ENCODE assay signal across 15 cellular contexts in the genomic region with DNA sequence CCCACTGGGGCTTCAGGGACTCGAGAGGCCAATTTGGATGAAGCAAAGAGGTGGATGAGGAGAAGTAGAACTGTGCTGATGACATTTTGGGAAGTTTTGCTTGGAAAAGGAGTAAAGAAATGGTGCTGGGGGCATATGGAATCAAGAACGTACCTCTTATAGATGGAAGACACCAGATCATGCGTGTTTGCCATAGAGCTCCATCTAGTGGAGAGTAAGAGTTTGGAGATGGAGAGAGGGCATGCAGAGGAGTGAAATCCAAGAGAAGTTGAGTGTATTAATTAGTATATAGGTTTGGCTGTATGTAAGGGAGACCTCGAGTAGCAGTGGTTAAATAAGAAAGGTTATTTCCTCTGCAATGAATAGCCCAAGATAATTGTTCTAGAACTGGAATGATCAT. TPM values are rescaled to one million over a fixed set of nuclear protein-coding genes. Genes with fewer than 3 reads are reported as not detected.
A peak's percentile ranks its signal among the peaks of the same experiment; 100 is the strongest.
DNase-seq lines count a peak whose midpoint lies in the region; ATAC-seq and TF ChIP-seq lines count a peak whose summit lies in the region.
"Had no signal": no experiment of that assay in that cellular context is flagged by ENCODE, and none has a peak within 500 bp of the region (broad histone marks: within the 10 kb centered on the region; RNA-seq: fewer than 3 reads in every experiment).

No MANE protein-coding gene starts in this region.

- TF ChIP-seq POLR2A in body of pancreas (IDR thresholded peaks at IDR 0.05), result no peak
- no peak for TF ChIP-seq POLR2A in uterus (IDR thresholded peaks at IDR 0.05)

- H3K27me3 ChIP-seq in A673 (replicated peaks; ENCODE audit: insufficient read depth, low read depth, low read length, poor library complexity) (no peaks in the 10 kb centered on the region), body of pancreas (no peaks in the 10 kb centered on the region), uterus (no peaks in the 10 kb centered on the region)
- H3K27me3 ChIP-seq in CD4-positive, alpha-beta memory T cell (ENCODE audit: insufficient read depth, low read length), result no peaks in the 10 kb centered on the region
- H3K27me3 ChIP-seq: sigmoid colon, transverse colon had no signal

- H3K36me3 Mint-ChIP-seq in CD4-positive, alpha-beta memory T cell, result no peaks in the 10 kb centered on the region
- H3K36me3 Mint-ChIP-seq: activated naive CD8-positive, alpha-beta T cell had no signal

- peak; percentile 70 for DNase-seq in A673 (ENCODE audit: low spot score)
- DNase-seq in HuH-7 (ENCODE audit: low spot score), result peak; percentile 10
- DNase-seq in body of pancreas, result no peak
- DNase-seq in left lobe of liver (ENCODE audit: low spot score), result no peak
- no peak for DNase-seq in NCI-H226
- no peak for DNase-seq in uterus
- no peak for DNase-seq in CD4-positive, alpha-beta memory T cell
- DNase-seq: C1 segment of cervical spinal cord, GM23248, NCI-H774, sigmoid colon, T-helper 1 cell, transverse colon had no signal

- ATAC-seq in body of pancreas (no peak), left lobe of liver (peak; percentile 72), GM21529 (IDR thresholded peaks at IDR 0.05; ENCODE audit: unreplicated experiment) (no peak)

- CTCF ChIA-PET in A673 (lab: Charles Lee), result interaction anchor here (0.6 to 1.4 kb wide), 6 partner anchors 8 to 446 kb away, joined by 3 to 4 read pairs (median 3); no protein-coding TSS in a partner anchor
- CTCF ChIA-PET in CD4-positive, alpha-beta memory T cell (lab: Charles Lee; ENCODE audit: partially characterized antibody), result interaction anchor here (1.2 kb wide), 1 partner anchor 12 kb away, joined by 3 read pairs; no protein-coding TSS in a partner anchor

- H3K9me3 Mint-ChIP-seq in CD4-positive, alpha-beta memory T cell, result peaks cover 0 to 6% (median 4%) of the 10 kb centered on the region in 8 donors

- H3K4me1 ChIP-seq in A673 (ENCODE audit: insufficient read depth, low read length, poor library complexity, severe bottlenecking) (no peaks in the 10 kb centered on the region), body of pancreas (no peaks in the 10 kb centered on the region), uterus (no peaks in the 10 kb centered on the region)
- no peaks in the 10 kb centered on the region for H3K4me1 ChIP-seq in CD4-positive, alpha-beta memory T cell (ENCODE audit: insufficient read depth, low read length)
- H3K4me1 ChIP-seq: sigmoid colon, transverse colon had no signal

- H3K27ac Mint-ChIP-seq in CD4-positive, alpha-beta memory T cell, result no peak overlapping the region
- H3K27ac Mint-ChIP-seq: activated naive CD8-positive, alpha-beta T cell had no signal

- intact Hi-C loops in A673 (cut with micrococcal nuclease; ENCODE audit: unreplicated experiment), result loop anchor here (5.0 kb wide), 1 partner anchor 420 kb away; no protein-coding TSS in a partner anchor
- intact Hi-C loops in body of pancreas (cut with DNase I), result no loop called here
- intact Hi-C loops in uterus (cut with DNase I; ENCODE audit: low total_unique reads), result no loop called here
- intact Hi-C loops in CD4-positive, alpha-beta memory T cell (cut with micrococcal nuclease), result no loop called here

- TF ChIP-seq CTCF in A673 (conservative IDR thresholded peaks at IDR 0.05; ENCODE audit: low read depth, low read length), result peak; percentile 80
- peak in 4 of 7 experiments; percentile 33 to 55 (median 49) for TF ChIP-seq CTCF in body of pancreas (IDR thresholded peaks at IDR 0.05)
- TF ChIP-seq CTCF in uterus (IDR thresholded peaks at IDR 0.05), result no peak

- H3K4me3 ChIP-seq in A673 (ENCODE audit: low read depth, low read length, poor library complexity, severe bottlenecking) (no peak overlapping the region), body of pancreas (no peak overlapping the region), uterus (no peak overlapping the region)
- no peak overlapping the region for H3K4me3 ChIP-seq in CD4-positive, alpha-beta memory T cell (ENCODE audit: low read length in 2 of 2)
- H3K4me3 ChIP-seq: GM23248, sigmoid colon, transverse colon had no signal

- no peak overlapping the region for H3K27ac ChIP-seq in A673 (ENCODE audit: low read depth, low read length, poor library complexity, severe bottlenecking)
- H3K27ac ChIP-seq in body of pancreas, result no peak overlapping the region
- H3K27ac ChIP-seq in uterus, result no peak overlapping the region
- no peak overlapping the region for H3K27ac ChIP-seq in CD4-positive, alpha-beta memory T cell (ENCODE audit: low read depth, low read length)
- H3K27ac ChIP-seq: GM23248, sigmoid colon, transverse colon had no signal

- WGBS in body of pancreas, 2 donors, result 20 to 63% methylated on average over 4 of the region's 4 CpGs

- H3K4me3 Mint-ChIP-seq in CD4-positive, alpha-beta memory T cell, result no peak overlapping the region
- H3K4me3 Mint-ChIP-seq: activated naive CD8-positive, alpha-beta T cell had no signal

- H3K27me3 Mint-ChIP-seq in CD4-positive, alpha-beta memory T cell, result peaks cover 0 to 1% of the 10 kb centered on the region in 2 donors
- H3K27me3 Mint-ChIP-seq: activated naive CD8-positive, alpha-beta T cell had no signal

- no peaks in the 10 kb centered on the region for H3K4me1 Mint-ChIP-seq in CD4-positive, alpha-beta memory T cell

- POLR2A ChIA-PET in A673 (lab: Charles Lee; ENCODE audit: low non-redundant PET), result no interaction called here
- POLR2A ChIA-PET in CD4-positive, alpha-beta memory T cell (lab: Charles Lee; ENCODE audit: partially characterized antibody), result no interaction called here

- no peaks in the 10 kb centered on the region for H3K9me3 ChIP-seq in A673 (ENCODE audit: low read depth, low read length, poor library complexity, severe bottlenecking)
- H3K9me3 ChIP-seq in body of pancreas, result no peaks in the 10 kb centered on the region
- H3K9me3 ChIP-seq in uterus, result no peaks in the 10 kb centered on the region
- no peaks in the 10 kb centered on the region for H3K9me3 ChIP-seq in CD4-positive, alpha-beta memory T cell (ENCODE audit: control insufficient read depth in 1 of 2, low read length in 2 of 2)
- H3K9me3 ChIP-seq: sigmoid colon, transverse colon had no signal

- H3K36me3 ChIP-seq in A673 (ENCODE audit: insufficient read depth, low read length, poor library complexity, severe bottlenecking), result no peaks in the 10 kb centered on the region
- no peaks in the 10 kb centered on the region for H3K36me3 ChIP-seq in body of pancreas (replicated peaks in 1 of 2; ENCODE audit: insufficient read depth in 1 of 2, low read depth in 2 of 2)
- no peaks in the 10 kb centered on the region for H3K36me3 ChIP-seq in uterus
- H3K36me3 ChIP-seq in CD4-positive, alpha-beta memory T cell (ENCODE audit: insufficient read depth, low read length), result no peaks in the 10 kb centered on the region
- H3K36me3 ChIP-seq: sigmoid colon, transverse colon had no signal

- no TSS peak for BruUV-seq in A673 (replicated peaks; lab: Mats Ljungman, UMichigan)

RNA-seq across cellular contexts. Expression of a gene that starts 56.0 kb away (rescaled TPM):
- total RNA-seq in A673 (2021), result 40.0 and 42.0 TPM in 2 replicates
- under 1 TPM; under 0.01 to 0.52 TPM for total RNA-seq in body of pancreas
- not detected for total RNA-seq in left lobe of liver
- 1 to 10 TPM in 2 of 4 donors, under 1 TPM in 1, not detected in 1; 0.18 to 3.7 (median 2.0) TPM for total RNA-seq in uterus
- not detected for total RNA-seq in CD4-positive, alpha-beta memory T cell
- not detected for polyA plus RNA-seq in CD4-positive, alpha-beta memory T cell
- total RNA-seq: GM23248 had no signal
- polyA plus RNA-seq: GM23248 had no signal

Comparison
In these comparisons a context has a peak if more than half of its experiments do, and no peak if none do; other contexts are left out.
1. DNase-seq: peak in A673 (single experiment) and HuH-7 (single experiment); none in body of pancreas (0 of 4), left lobe of liver (single experiment), NCI-H226 (single experiment), uterus (0 of 2) and CD4-positive, alpha-beta memory T cell (0 of 5).
2. CTCF ChIP-seq: peak in A673 (single experiment) and body of pancreas (4 of 7); none in uterus (0 of 4).